Comparison of ENCODE assay signal across 8 cellular contexts in the genomic region with DNA sequence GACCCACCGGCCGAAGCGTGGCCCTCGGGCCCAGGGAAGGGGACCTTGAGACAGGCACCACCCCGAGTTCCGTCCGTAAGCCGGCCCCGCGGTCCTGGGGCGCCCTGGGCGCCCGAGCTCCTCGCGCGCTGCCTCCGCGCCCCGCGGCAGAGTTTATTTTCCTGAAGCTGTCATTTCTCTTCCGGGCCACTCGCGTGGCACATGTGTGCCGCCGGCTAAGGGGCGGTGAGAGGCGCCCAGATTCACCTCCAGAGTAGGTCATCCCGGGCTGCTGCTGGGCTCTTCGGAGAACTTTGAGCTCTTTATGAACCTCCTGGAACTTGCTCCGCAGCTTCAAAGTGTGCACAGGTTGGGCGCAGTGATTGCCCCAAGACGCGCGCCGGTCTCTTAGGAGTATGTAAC. TPM values are rescaled to one million over a fixed set of nuclear protein-coding genes. Genes with fewer than 3 reads are reported as not detected.
DNase-seq lines count a peak whose midpoint lies in the region; ATAC-seq and TF ChIP-seq lines count a peak whose summit lies in the region.

No MANE protein-coding gene starts in this region.

- ATAC-seq in RWPE2 (ENCODE audit: low read depth) = no peak; the same call in 1 of the 3 replicates
- peak; percentile 7 for ATAC-seq in body of pancreas
- peak; percentile 3 to 11 (median 6) for ATAC-seq in right lobe of liver
- peak; percentile 30 for ATAC-seq in stimulated activated naive CD8-positive, alpha-beta T cell treated with anti-CD3 and anti-CD28 coated beads, Interleukin-15, Interleukin-2, amounts not matched to agents 100 U/mL and 50 U/mL, for 24 hours
- no peak for ATAC-seq in HG02798 (IDR thresholded peaks at IDR 0.05; ENCODE audit: poor library complexity, unreplicated experiment)

- H3K9me3 Mint-ChIP-seq in Caco-2 (ENCODE audit: unreplicated experiment) = no peaks in the 10 kb centered on the region

- no peaks in the 10 kb centered on the region for H3K4me1 Mint-ChIP-seq in Caco-2 (ENCODE audit: low read depth, unreplicated experiment)

- no peaks in the 10 kb centered on the region for H3K27me3 Mint-ChIP-seq in Caco-2 (ENCODE audit: insufficient read depth, unreplicated experiment)

- WGBS in body of pancreas, 2 donors = 0% methylated on average over 35 of the region's 35 CpGs; no CpG with 5 or more reads in 1 of the 2 donors
- 0% methylated on average over 10 of the region's 35 CpGs for WGBS in right lobe of liver (ENCODE audit: insufficient coverage, low coverage, low lambda C conversion rate, missing lambda C conversion rate)

- no peaks in the 10 kb centered on the region for H3K9me3 ChIP-seq in Caco-2
- H3K9me3 ChIP-seq in RWPE2 (ENCODE audit: severe bottlenecking) = no peaks in the 10 kb centered on the region
- H3K9me3 ChIP-seq in body of pancreas = no peaks in the 10 kb centered on the region
- H3K9me3 ChIP-seq in right lobe of liver = no peaks in the 10 kb centered on the region

- CTCF ChIA-PET in Caco-2 (lab: Charles Lee) = interaction anchor here (0.6 to 1.7 kb wide), 14 partner anchors 9 to 836 kb away, joined by 3 to 16 read pairs (median 4); partner anchors contain the start of gene MVD

- POLR2A ChIA-PET in Caco-2 (lab: Charles Lee) = interaction anchor here (0.6 to 1.8 kb wide), 8 partner anchors 15 to 619 kb away, joined by 3 to 17 read pairs (median 4); partner anchors contain the start of gene BANP

- no peaks in the 10 kb centered on the region for H3K27me3 ChIP-seq in Caco-2 (replicated peaks; ENCODE audit: control insufficient read depth, insufficient read depth, low read length)
- no peaks in the 10 kb centered on the region for H3K27me3 ChIP-seq in RWPE2 (ENCODE audit: insufficient read depth, poor library complexity, severe bottlenecking)
- no peaks in the 10 kb centered on the region for H3K27me3 ChIP-seq in body of pancreas
- no peaks in the 10 kb centered on the region for H3K27me3 ChIP-seq in right lobe of liver

- no peak for TF ChIP-seq POLR2A in body of pancreas (IDR thresholded peaks at IDR 0.05)
- TF ChIP-seq POLR2A in right lobe of liver (IDR thresholded peaks at IDR 0.05) = no peak

- H3K4me1 ChIP-seq in Caco-2 (peaks cover 9% of the 10 kb centered on the region), RWPE2 (ENCODE audit: insufficient read depth, poor library complexity, severe bottlenecking) (peaks cover 9% of the 10 kb centered on the region), body of pancreas (peaks cover 24% of the 10 kb centered on the region), right lobe of liver (peaks cover 0 to 13% (median 7%) of the 10 kb centered on the region in 4 donors)

- H3K27ac ChIP-seq in RWPE2 (ENCODE audit: poor library complexity, severe bottlenecking) (peak overlapping the region; percentile 36), body of pancreas (peak overlapping the region in 3 of 4 donors; percentile 60 to 87 (median 83)), right lobe of liver (peak overlapping the region in 2 of 3 donors; percentile 53 to 80)

- H3K4me3 ChIP-seq in Caco-2 (ENCODE audit: low read depth, low read length) = peak overlapping the region; percentile 96
- H3K4me3 ChIP-seq in HFF-Myc (replicated peaks; ENCODE audit: low read depth, low read length) = peak overlapping the region; percentile 90
- peak overlapping the region; percentile 94 for H3K4me3 ChIP-seq in RWPE2 (ENCODE audit: severe bottlenecking)
- H3K4me3 ChIP-seq in body of pancreas = peak overlapping the region; percentile 53 to 85
- peak overlapping the region; percentile 76 to 88 (median 86) for H3K4me3 ChIP-seq in right lobe of liver

- peak overlapping the region; percentile 91 for H3K27ac Mint-ChIP-seq in Caco-2 (ENCODE audit: unreplicated experiment)

- DNase-seq in Caco-2 = peak in 1 of 2 experiments; percentile 41
- no peak for DNase-seq in HFF-Myc (ENCODE audit: extremely low read depth, low read depth)
- DNase-seq in RWPE2 (ENCODE audit: low spot score) = no peak
- peak in 1 of 4 donors; percentile 32 for DNase-seq in body of pancreas
- DNase-seq in right lobe of liver = peak in 1 of 3 donors; percentile 46
- DNase-seq in stimulated activated naive CD8-positive, alpha-beta T cell treated with anti-CD3 and anti-CD28 coated beads, Interleukin-15, Interleukin-2, amounts not matched to agents 100 U/mL and 50 U/mL, for 24 hours = peak; percentile 48
- DNase-seq in iPS-NIHi11 (ENCODE audit: low spot score) = no peak

- H3K4me3 Mint-ChIP-seq in Caco-2 (ENCODE audit: unreplicated experiment) = peak overlapping the region; percentile 80

- peaks cover 58% of the 10 kb centered on the region for H3K36me3 Mint-ChIP-seq in Caco-2 (ENCODE audit: insufficient read depth, unreplicated experiment)

- intact Hi-C loops in Caco-2 (cut with micrococcal nuclease; ENCODE audit: unreplicated experiment) (no loop called here), body of pancreas (cut with DNase I) (no loop called here), right lobe of liver (cut with DNase I) (no loop called here)

- H3K36me3 ChIP-seq in Caco-2 (ENCODE audit: control insufficient read depth, insufficient read depth, low read length) = peaks cover 2% of the 10 kb centered on the region; the same call in 1 of the 2 replicates
- peaks cover 34% of the 10 kb centered on the region for H3K36me3 ChIP-seq in RWPE2 (ENCODE audit: low read depth)
- H3K36me3 ChIP-seq in body of pancreas (replicated peaks in 1 of 2; ENCODE audit: insufficient read depth in 1 of 2, low read depth in 2 of 2) = no peaks in the 10 kb centered on the region
- H3K36me3 ChIP-seq in right lobe of liver = peaks cover 0 to 5% (median 0%) of the 10 kb centered on the region in 4 donors

- TF ChIP-seq CTCF in Caco-2 (IDR thresholded peaks at IDR 0.05; ENCODE audit: insufficient read depth in 1 of 2, low read depth in 1 of 2, low read length in 1 of 2, severe bottlenecking in 1 of 2, unreplicated experiment in 1 of 2) (no peak), HFF-Myc (IDR thresholded peaks at IDR 0.05; ENCODE audit: low read depth, low read length, missing control alignments) (no peak), RWPE2 (IDR thresholded peaks at IDR 0.05; ENCODE audit: poor library complexity, severe bottlenecking) (no peak), body of pancreas (IDR thresholded peaks at IDR 0.05) (no peak), right lobe of liver (IDR thresholded peaks at IDR 0.05) (no peak)

- BruUV-seq in Caco-2 (replicated peaks; lab: Mats Ljungman, UMichigan) = no TSS peak

RNA-seq across cellular contexts. Expression of gene ZC3H18, which starts 0.5 kb away (rescaled TPM):
- total RNA-seq in Caco-2 (2022) (82.0 and 91.9 TPM in 2 replicates), body of pancreas (10 to 100 TPM; 11.7 to 22.4 TPM), right lobe of liver (10 to 100 TPM in 5 of 6 experiments, 1 to 10 TPM in 1; 8.7 to 22.8 (median 16.4) TPM)

Comparison
In these comparisons a context has a peak if more than half of its experiments do, and no peak if none do; other contexts are left out.
1. ATAC-seq: peak in body of pancreas (single experiment), right lobe of liver (4 of 4) and stimulated activated naive CD8-positive, alpha-beta T cell treated with anti-CD3 and anti-CD28 coated beads, Interleukin-15, Interleukin-2, amounts not matched to agents 100 U/mL and 50 U/mL, for 24 hours (single experiment); none in RWPE2 (single experiment) and HG02798 (single experiment).
2. Peak in every context shown above with its lines, with median percentiles within 50 percentile points of each other: H3K4me3 ChIP-seq and H3K27ac ChIP-seq.